Comparison of ENCODE assay signal across 17 cellular contexts in genomic region chr3:53531749-53532148, GRCh38. TPM values are rescaled to one million over a fixed set of nuclear protein-coding genes. Genes with fewer than 3 reads are reported as not detected.
A peak's percentile ranks its signal among the peaks of the same experiment; 100 is the strongest.
DNase-seq lines count a peak whose midpoint lies in the region; ATAC-seq and TF ChIP-seq lines count a peak whose summit lies in the region.
"Had no signal": no experiment of that assay in that cellular context is flagged by ENCODE, and none has a peak within 500 bp of the region (broad histone marks: within the 10 kb centered on the region; RNA-seq: fewer than 3 reads in every experiment).

No MANE protein-coding gene starts in this region.

- CTCF ChIA-PET in mammary epithelial cell (lab: Charles Lee; ENCODE audit: low non-redundant PET) = no interaction called here

- no peak overlapping the region for H3K4me3 Mint-ChIP-seq in nephron
- H3K4me3 Mint-ChIP-seq: CD8-positive, alpha-beta memory T cell; stimulated activated naive B cell treated with anti-CD40 and anti-IgM and Interleukin-4, amounts not matched to agents 10 μg/mL and 1 μg/mL and 100 μg/mL, for 72 hours had no signal

- intact Hi-C loops in mammary epithelial cell (cut with micrococcal nuclease) = loop anchor here (1.0 to 5.0 kb wide), 2 partner anchors 179 to 391 kb away; no protein-coding TSS in a partner anchor
- intact Hi-C loops in Right ventricle myocardium superior (cut with DNase I) = no loop called here

- no peaks in the 10 kb centered on the region for H4K20me1 ChIP-seq in mammary epithelial cell (ENCODE audit: insufficient read depth, low read length)

- peak; percentile 27 for DNase-seq in DMS153 (lab: John Stamatoyannopoulos, UW)
- DNase-seq in DMS153 treated with DMSO at 0.1 percent for 48 hours (lab: John Stamatoyannopoulos, UW; ENCODE audit: unreplicated experiment) = no peak
- peak; percentile 8 for DNase-seq in NCI-H2171 (lab: John Stamatoyannopoulos, UW)
- no peak for DNase-seq in mammary epithelial cell
- no peak for DNase-seq in cortex of kidney (lab: John Stamatoyannopoulos, UW)
- no peak for DNase-seq in Right ventricle myocardium superior
- DNase-seq: activated gamma-delta T cell treated with Interleukin-2 at 50 U/mL for 16 hours; CD8-positive, alpha-beta memory T cell; GOT3; IMR-90; NCI-H1105 treated with DMSO at 0.1 percent for 48 hours; OCI-M1; sigmoid colon; stimulated activated naive B cell treated with anti-CD40 and anti-IgM and Interleukin-4, amounts not matched to agents 10 μg/mL and 1 μg/mL and 100 μg/mL, for 72 hours; upper lobe of left lung had no signal

- no TSS peak for BruUV-seq in mammary epithelial cell (replicated peaks; lab: Mats Ljungman, UMichigan)

- H3K27ac ChIP-seq in mammary epithelial cell (ENCODE audit: insufficient read depth, low read depth, low read length) = no peak overlapping the region
- H3K27ac ChIP-seq: sigmoid colon, upper lobe of left lung had no signal

- WGBS in mammary epithelial cell (ENCODE audit: low coverage, missing lambda C conversion rate) = 75% methylated on average over 3 of the region's 3 CpGs

- H3K4me2 ChIP-seq in mammary epithelial cell (ENCODE audit: insufficient read depth, low read depth, low read length) = no peak overlapping the region

- no peaks in the 10 kb centered on the region for H3K79me2 ChIP-seq in mammary epithelial cell (ENCODE audit: insufficient read depth, low read length)

- peak overlapping the region; percentile 86 to 94 (median 87) for H3K27ac Mint-ChIP-seq in nephron
- H3K27ac Mint-ChIP-seq: CD8-positive, alpha-beta memory T cell; stimulated activated naive B cell treated with anti-CD40 and anti-IgM and Interleukin-4, amounts not matched to agents 10 μg/mL and 1 μg/mL and 100 μg/mL, for 72 hours had no signal

- H3K9me3 ChIP-seq in mammary epithelial cell (replicated peaks; ENCODE audit: insufficient read depth, low read length) = no peaks in the 10 kb centered on the region
- H3K9me3 ChIP-seq: sigmoid colon, upper lobe of left lung had no signal

- H3K27me3 ChIP-seq in mammary epithelial cell (ENCODE audit: insufficient read depth, low read length) = peaks cover 4% of the 10 kb centered on the region
- H3K27me3 ChIP-seq: sigmoid colon, upper lobe of left lung had no signal

- H3K4me1 ChIP-seq in mammary epithelial cell (ENCODE audit: insufficient read depth, low read length) = no peaks in the 10 kb centered on the region
- H3K4me1 ChIP-seq: upper lobe of left lung had no signal

- H3K36me3 Mint-ChIP-seq in nephron (ENCODE audit: low read depth) = no peaks in the 10 kb centered on the region
- H3K36me3 Mint-ChIP-seq: CD8-positive, alpha-beta memory T cell; stimulated activated naive B cell treated with anti-CD40 and anti-IgM and Interleukin-4, amounts not matched to agents 10 μg/mL and 1 μg/mL and 100 μg/mL, for 72 hours had no signal

- H3K27me3 Mint-ChIP-seq in nephron (ENCODE audit: low read depth) = no peaks in the 10 kb centered on the region

- H3K4me3 ChIP-seq in mammary epithelial cell (replicated peaks in 1 of 3; ENCODE audit: insufficient read depth in 1 of 3, low read depth in 2 of 3, low read length in 3 of 3) = no peak overlapping the region
- H3K4me3 ChIP-seq: sigmoid colon, upper lobe of left lung had no signal

- no peaks in the 10 kb centered on the region for H3K36me3 ChIP-seq in mammary epithelial cell (ENCODE audit: insufficient read depth, low read length)
- H3K36me3 ChIP-seq: sigmoid colon, upper lobe of left lung had no signal

- TF ChIP-seq CTCF in mammary epithelial cell (conservative IDR thresholded peaks at IDR 0.05 in 1 of 2, IDR thresholded peaks at IDR 0.05 in 1 of 2; ENCODE audit: extremely low read depth in 1 of 2, insufficient read depth in 1 of 2, low read depth in 1 of 2, low read length in 2 of 2) (peak; percentile 16 to 51), nephron (IDR thresholded peaks at IDR 0.05; ENCODE audit: unreplicated experiment in 3 of 3) (no peak)

- ATAC-seq in HG03521 (IDR thresholded peaks at IDR 0.05; ENCODE audit: unreplicated experiment) (no peak), Right ventricle myocardium superior (ENCODE audit: poor library complexity) (no peak)
- ATAC-seq: stimulated activated naive B cell treated with anti-CD40 and anti-IgM and Interleukin-4, amounts not matched to agents 10 μg/mL and 1 μg/mL and 100 μg/mL, for 72 hours had no signal

- H3K9ac ChIP-seq in mammary epithelial cell (ENCODE audit: insufficient read depth, low read length) = no peak overlapping the region

- H3K9me3 Mint-ChIP-seq in nephron = no peaks in the 10 kb centered on the region
- H3K9me3 Mint-ChIP-seq: CD8-positive, alpha-beta memory T cell; stimulated activated naive B cell treated with anti-CD40 and anti-IgM and Interleukin-4, amounts not matched to agents 10 μg/mL and 1 μg/mL and 100 μg/mL, for 72 hours had no signal

- H3K4me1 Mint-ChIP-seq in nephron = peaks cover 60% of the 10 kb centered on the region
- H3K4me1 Mint-ChIP-seq: CD8-positive, alpha-beta memory T cell; stimulated activated naive B cell treated with anti-CD40 and anti-IgM and Interleukin-4, amounts not matched to agents 10 μg/mL and 1 μg/mL and 100 μg/mL, for 72 hours had no signal

- in situ Hi-C loops in mammary epithelial cell (cut with MboI; ENCODE audit: low sequenced_read_pairs in 2 of 2) = no loop called here

- dilution Hi-C loops in mammary epithelial cell (cut with HindIII; ENCODE audit: low sequenced_read_pairs) = loop anchor here (5.0 kb wide), 1 partner anchor 51 kb away; no protein-coding TSS in a partner anchor

- H2AFZ ChIP-seq in mammary epithelial cell (ENCODE audit: low read depth, low read length) = no peak overlapping the region

RNA-seq across cellular contexts. Expression of gene CACNA1D, which starts 37.3 kb away (rescaled TPM):
- 1 to 10 TPM in 1 of 2 donors, under 1 TPM in 1; 0.87 to 2.3 TPM for total RNA-seq in mammary epithelial cell
- 0.26 TPM for polyA plus RNA-seq in mammary epithelial cell
- 2.8 TPM for polyA minus RNA-seq in mammary epithelial cell
- total RNA-seq in Right ventricle myocardium superior = 0.78 TPM
- total RNA-seq: IMR-90 had no signal

Comparison
In these comparisons a context has a peak if more than half of its experiments do, and no peak if none do; other contexts are left out.
1. DNase-seq: peak in DMS153 (single experiment) and NCI-H2171 (single experiment); none in DMS153 treated with DMSO at 0.1 percent for 48 hours (single experiment), mammary epithelial cell (single experiment), cortex of kidney (single experiment) and Right ventricle myocardium superior (single experiment).
2. CTCF ChIP-seq: peak in mammary epithelial cell (2 of 2); none in nephron (0 of 3).